ENCODE assay signal across 8 cellular contexts in the genomic region with DNA sequence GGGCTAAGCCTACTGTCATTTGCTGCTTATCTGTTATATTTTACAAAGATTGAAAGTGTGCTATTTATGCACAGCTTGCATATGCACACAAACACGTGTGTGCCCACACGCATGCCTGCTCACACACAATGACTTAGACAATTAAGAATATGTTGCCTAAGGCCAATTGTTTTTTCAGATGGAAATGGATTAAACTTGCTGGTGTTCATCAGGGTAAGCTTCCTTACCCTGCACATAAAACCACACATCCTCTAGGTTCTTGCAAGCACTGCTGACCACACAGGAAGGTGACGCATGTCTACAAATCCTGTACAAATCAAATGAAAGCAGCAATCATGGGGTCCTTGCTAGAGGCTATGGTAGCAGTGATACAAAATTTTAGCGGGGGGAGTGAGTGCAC. TPM values are rescaled to one million over a fixed set of nuclear protein-coding genes. Genes with fewer than 3 reads are reported as not detected.
DNase-seq lines count a peak whose midpoint lies in the region; ATAC-seq and TF ChIP-seq lines count a peak whose summit lies in the region.
"Had no signal": no experiment of that assay in that cellular context is flagged by ENCODE, and none has a peak within 500 bp of the region (broad histone marks: within the 10 kb centered on the region; RNA-seq: fewer than 3 reads in every experiment).

No MANE protein-coding gene starts in this region.

- peak; percentile 82 to 85 for ATAC-seq in activated CD4-positive, CD25-positive, alpha-beta regulatory T cell treated with anti-CD3 and anti-CD28 coated beads, Interleukin-2, amount 50 U/mL, for 24 hours
- ATAC-seq in stimulated activated memory B cell treated with anti-CD40 and anti-IgM and Interleukin-4, amounts not matched to agents 10 μg/mL and 1 μg/mL and 100 μg/mL, for 72 hours: peak; percentile 70
- ATAC-seq in HG03135 (IDR thresholded peaks at IDR 0.05; ENCODE audit: unreplicated experiment) (no peak), HG02678 (IDR thresholded peaks at IDR 0.05; ENCODE audit: unreplicated experiment) (no peak)

- H3K9me3 Mint-ChIP-seq in stimulated activated memory B cell treated with anti-CD40 and anti-IgM and Interleukin-4, amounts not matched to agents 10 μg/mL and 1 μg/mL and 100 μg/mL, for 72 hours: no peaks in the 10 kb centered on the region
- H3K9me3 Mint-ChIP-seq in endothelial cell (ENCODE audit: unreplicated experiment): no peaks in the 10 kb centered on the region

- no peaks in the 10 kb centered on the region for H3K27me3 Mint-ChIP-seq in stimulated activated memory B cell treated with anti-CD40 and anti-IgM and Interleukin-4, amounts not matched to agents 10 μg/mL and 1 μg/mL and 100 μg/mL, for 72 hours
- peaks cover 7% of the 10 kb centered on the region for H3K27me3 Mint-ChIP-seq in endothelial cell (ENCODE audit: unreplicated experiment)

- peak overlapping the region; percentile 11; the same call in 1 of the 2 replicates for H3K4me3 ChIP-seq in Jurkat, Clone E6-1 (ENCODE audit: low read length)
- H3K4me3 ChIP-seq: esophagus squamous epithelium had no signal

- no peak overlapping the region for H3K4me3 Mint-ChIP-seq in stimulated activated memory B cell treated with anti-CD40 and anti-IgM and Interleukin-4, amounts not matched to agents 10 μg/mL and 1 μg/mL and 100 μg/mL, for 72 hours
- H3K4me3 Mint-ChIP-seq in endothelial cell (ENCODE audit: unreplicated experiment): no peak overlapping the region

- H3K27ac Mint-ChIP-seq in stimulated activated memory B cell treated with anti-CD40 and anti-IgM and Interleukin-4, amounts not matched to agents 10 μg/mL and 1 μg/mL and 100 μg/mL, for 72 hours: peak overlapping the region; percentile 54
- no peak overlapping the region for H3K27ac Mint-ChIP-seq in endothelial cell (ENCODE audit: unreplicated experiment)

- peaks cover 47% of the 10 kb centered on the region for H3K36me3 Mint-ChIP-seq in stimulated activated memory B cell treated with anti-CD40 and anti-IgM and Interleukin-4, amounts not matched to agents 10 μg/mL and 1 μg/mL and 100 μg/mL, for 72 hours
- peaks cover 6% of the 10 kb centered on the region for H3K36me3 Mint-ChIP-seq in endothelial cell (ENCODE audit: low read depth, unreplicated experiment)

- TF ChIP-seq CTCF in endothelial cell (IDR thresholded peaks at IDR 0.05; ENCODE audit: unreplicated experiment): no peak

- DNase-seq in Jurkat, Clone E6-1 (ENCODE audit: low read depth, low spot score): peak; percentile 96
- DNase-seq in dermis blood vessel endothelial cell (peak; percentile 69), endothelial cell (ENCODE audit: low spot score) (no peak)
- DNase-seq: esophagus squamous epithelium had no signal

- H3K4me1 Mint-ChIP-seq in stimulated activated memory B cell treated with anti-CD40 and anti-IgM and Interleukin-4, amounts not matched to agents 10 μg/mL and 1 μg/mL and 100 μg/mL, for 72 hours: peaks cover 40% of the 10 kb centered on the region
- no peaks in the 10 kb centered on the region for H3K4me1 Mint-ChIP-seq in endothelial cell (ENCODE audit: unreplicated experiment)

RNA-seq across cellular contexts. Expression of a gene that starts 58.4 kb away (rescaled TPM):
- polyA plus RNA-seq in Jurkat, Clone E6-1 (2012; ENCODE audit: insufficient read depth, insufficient read length): not detected
- not detected in 2 replicates for total RNA-seq in dermis blood vessel endothelial cell
- not detected for total RNA-seq in endothelial cell (ENCODE audit: unreplicated experiment)
- total RNA-seq: esophagus squamous epithelium had no signal

Comparison
In these comparisons a context has a peak if more than half of its experiments do, and no peak if none do; other contexts are left out.
1. ATAC-seq: peak in activated CD4-positive, CD25-positive, alpha-beta regulatory T cell treated with anti-CD3 and anti-CD28 coated beads, Interleukin-2, amount 50 U/mL, for 24 hours (2 of 2) and stimulated activated memory B cell treated with anti-CD40 and anti-IgM and Interleukin-4, amounts not matched to agents 10 μg/mL and 1 μg/mL and 100 μg/mL, for 72 hours (single experiment); none in HG03135 (single experiment) and HG02678 (single experiment).